ENCODE assay signal across 1 cellular context in the genomic region with DNA sequence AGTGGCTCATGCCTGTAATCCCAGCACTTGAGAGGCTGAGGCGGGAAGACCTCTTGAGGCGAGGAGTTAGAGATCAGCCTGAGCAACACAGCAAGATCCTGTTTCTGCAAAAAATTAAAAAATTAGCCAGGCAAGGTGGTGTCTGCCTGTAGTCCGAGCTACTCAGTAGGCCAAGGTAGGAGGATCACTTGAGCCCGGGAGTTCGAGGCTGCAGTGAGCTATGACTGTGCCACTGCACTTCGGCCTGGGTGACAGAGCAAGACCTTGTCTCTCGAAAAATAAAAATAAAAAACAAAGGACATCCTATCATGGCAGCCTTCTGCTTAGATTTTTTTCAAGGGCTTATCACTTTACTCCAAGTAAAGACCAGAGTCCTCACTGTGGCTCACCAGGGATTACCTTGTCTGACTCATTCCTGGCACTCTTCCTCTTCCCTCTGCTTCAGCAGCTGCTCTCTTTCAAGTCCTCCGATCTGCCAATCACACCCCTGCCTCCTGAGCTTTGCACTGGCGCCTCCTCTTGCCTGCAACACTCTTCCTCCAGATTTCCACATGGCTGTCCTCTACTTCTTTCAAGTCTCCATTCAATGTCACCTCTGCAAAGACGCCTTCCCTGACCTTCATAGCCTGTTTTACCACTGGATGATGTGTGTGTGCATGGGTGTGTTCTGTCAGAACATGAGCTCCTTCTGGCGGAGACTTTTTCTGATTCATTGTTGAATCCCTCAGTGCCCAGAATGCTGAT.
TF ChIP-seq lines count a peak whose summit lies in the region.

No MANE protein-coding gene starts in this region.

TF ChIP-seq in H1, 55 proteins besides CTCF, POLR2A, EP300 and RAD21 (continued from another document):
- TF ChIP-seq, protein P1, sequence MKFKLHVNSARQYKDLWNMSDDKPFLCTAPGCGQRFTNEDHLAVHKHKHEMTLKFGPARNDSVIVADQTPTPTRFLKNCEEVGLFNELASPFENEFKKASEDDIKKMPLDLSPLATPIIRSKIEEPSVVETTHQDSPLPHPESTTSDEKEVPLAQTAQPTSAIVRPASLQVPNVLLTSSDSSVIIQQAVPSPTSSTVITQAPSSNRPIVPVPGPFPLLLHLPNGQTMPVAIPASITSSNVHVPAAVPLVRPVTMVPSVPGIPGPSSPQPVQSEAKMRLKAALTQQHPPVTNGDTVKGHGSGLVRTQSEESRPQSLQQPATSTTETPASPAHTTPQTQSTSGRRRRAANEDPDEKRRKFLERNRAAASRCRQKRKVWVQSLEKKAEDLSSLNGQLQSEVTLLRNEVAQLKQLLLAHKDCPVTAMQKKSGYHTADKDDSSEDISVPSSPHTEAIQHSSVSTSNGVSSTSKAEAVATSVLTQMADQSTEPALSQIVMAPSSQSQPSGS (IDR thresholded peaks at IDR 0.05; ENCODE audit: low read length) = no peak
- TF ChIP-seq SUZ12 (IDR thresholded peaks at IDR 0.05; ENCODE audit: low read length) = no peak
- TF ChIP-seq SIRT6 (IDR thresholded peaks at IDR 0.05; ENCODE audit: low read length) = no peak
- no peak for TF ChIP-seq RXRA (IDR thresholded peaks at IDR 0.05; ENCODE audit: insufficient read depth, low read depth, low read length)
- TF ChIP-seq ATF3 (IDR thresholded peaks at IDR 0.05; ENCODE audit: insufficient read depth, low read depth, low read length) = no peak
- TF ChIP-seq FOSL1 (IDR thresholded peaks at IDR 0.05; ENCODE audit: insufficient read depth, low read depth, low read length) = no peak
- no peak for TF ChIP-seq NANOG (IDR thresholded peaks at IDR 0.05; ENCODE audit: insufficient read depth, low read depth, low read length, poor library complexity, severe bottlenecking)
- no peak for TF ChIP-seq EZH2 (IDR thresholded peaks at IDR 0.05; ENCODE audit: low read depth, low read length, severe bottlenecking)
- no peak for TF ChIP-seq KDM4A (IDR thresholded peaks at IDR 0.05; ENCODE audit: low read depth, low read length, severe bottlenecking)
- TF ChIP-seq SP4 (IDR thresholded peaks at IDR 0.05; ENCODE audit: low read length) = no peak
- no peak for TF ChIP-seq TEAD4 (IDR thresholded peaks at IDR 0.05; ENCODE audit: low read depth, low read length)
TF ChIP-seq in H1: peak in this region for 0.
